Comparison of ENCODE assay signal across 24 cellular contexts in the genomic region with DNA sequence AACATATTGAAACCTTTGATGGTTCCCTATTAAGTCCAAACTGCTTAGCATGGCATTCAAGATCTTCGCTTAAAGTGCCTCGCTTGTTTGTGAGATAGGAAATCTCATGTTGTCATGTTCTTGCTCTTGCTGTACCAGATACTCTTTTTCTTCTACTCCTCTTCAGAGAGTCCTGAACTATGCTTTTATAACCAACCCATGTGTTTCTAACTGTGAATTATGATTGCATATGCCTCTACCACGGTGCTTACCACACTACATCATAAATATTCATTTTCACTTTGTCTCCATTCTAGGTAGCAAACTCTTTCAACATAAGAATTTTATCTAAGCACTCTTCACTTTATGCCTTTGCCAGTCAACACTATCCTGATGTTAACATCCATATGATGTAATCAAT. TPM values are rescaled to one million over a fixed set of nuclear protein-coding genes. Genes with fewer than 3 reads are reported as not detected.
A peak's percentile ranks its signal among the peaks of the same experiment; 100 is the strongest.
DNase-seq lines count a peak whose midpoint lies in the region; ATAC-seq, FAIRE-seq and TF ChIP-seq lines count a peak whose summit lies in the region.
"Had no signal": no experiment of that assay in that cellular context is flagged by ENCODE, and none has a peak within 500 bp of the region (broad histone marks: within the 10 kb centered on the region; RNA-seq: fewer than 3 reads in every experiment).

No MANE protein-coding gene starts in this region.

- TF ChIP-seq EP300 in HepG2 (IDR thresholded peaks at IDR 0.05; ENCODE audit: low read depth in 2 of 2, low read length in 2 of 2) = no peak
- no peak for TF ChIP-seq EP300 in HepG2 (CRISPR knock-in tag; IDR thresholded peaks at IDR 0.05; ENCODE audit: borderline replicate concordance)
- no peak for TF ChIP-seq EP300 in upper lobe of left lung (IDR thresholded peaks at IDR 0.05)

- H3K4me2 ChIP-seq in HepG2 (ENCODE audit: low read depth, low read length) = no peak overlapping the region

- H3K9me3 ChIP-seq in HepG2 (ENCODE audit: low read length) = no peaks in the 10 kb centered on the region
- H3K9me3 ChIP-seq in right lobe of liver = no peaks in the 10 kb centered on the region
- H3K9me3 ChIP-seq in upper lobe of left lung = no peaks in the 10 kb centered on the region
- H3K9me3 ChIP-seq: HAP-1, pancreas had no signal

- CTCF ChIA-PET in HepG2 (lab: Yijun Ruan, JAX; ENCODE audit: low intra/inter-chr PET ratio, low total read pairs) = no interaction called here

- DNase-seq in T-helper 1 cell = no peak
- DNase-seq in HepG2 (ENCODE audit: low spot score) = no peak
- no peak for DNase-seq in right lobe of liver
- DNase-seq in immature natural killer cell = peak in 2 of 3 donors; percentile 35 to 49
- DNase-seq in upper lobe of left lung = no peak
- DNase-seq in GM10266 (ENCODE audit: extremely low spot score) = no peak
- DNase-seq: activated CD4-positive, alpha-beta T cell treated with anti-CD3 and anti-CD28 coated beads for 1 hour; activated CD8-positive, alpha-beta memory T cell treated with anti-CD3 and anti-CD28 coated beads, Interleukin-2, amount 50 U/mL, for 48 hours; caudate nucleus; endodermal cell; foreskin keratinocyte; NCI-H2029 treated with DMSO at 0.1 percent for 48 hours; NCI-H226; pancreas; stimulated activated CD4-positive, alpha-beta T cell treated with anti-CD3 and anti-CD28 coated beads, Interleukin-2, amount 100 ng/mL, for 48 hours; SW 1271 had no signal

- peak overlapping the region; percentile 1 for H3K4me3 Mint-ChIP-seq in T-helper 1 cell treated with Interleukin-12 subunit alpha and Interleukin-12 subunit beta and Interleukin-4 antibody, amounts not matched to agents 30 μg/mL and 1 μg/mL, for 36 hours
- H3K4me3 Mint-ChIP-seq in immature natural killer cell = peak overlapping the region; percentile 77 to 88 (median 83)
- H3K4me3 Mint-ChIP-seq: endodermal cell had no signal

- H3K4me1 Mint-ChIP-seq in T-helper 1 cell treated with Interleukin-12 subunit alpha and Interleukin-12 subunit beta and Interleukin-4 antibody, amounts not matched to agents 30 μg/mL and 1 μg/mL, for 36 hours (ENCODE audit: low read depth) = peaks cover 50% of the 10 kb centered on the region
- H3K4me1 Mint-ChIP-seq in immature natural killer cell = peaks cover 94 to 98% of the 10 kb centered on the region in 2 donors

- no TSS peak for BruUV-seq in HepG2 (replicated peaks; lab: Mats Ljungman, UMichigan)

- H3K27me3 ChIP-seq in HepG2 (ENCODE audit: control insufficient read depth in 1 of 2, insufficient read depth in 2 of 2, low read length in 2 of 2) = no peaks in the 10 kb centered on the region
- H3K27me3 ChIP-seq in right lobe of liver = no peaks in the 10 kb centered on the region
- no peaks in the 10 kb centered on the region for H3K27me3 ChIP-seq in upper lobe of left lung
- H3K27me3 ChIP-seq: foreskin keratinocyte, pancreas had no signal

- H3K4me3 ChIP-seq in HepG2 (replicated peaks in 1 of 3; ENCODE audit: insufficient read depth in 1 of 3, low read depth in 2 of 3, low read length in 3 of 3) (no peak overlapping the region), right lobe of liver (no peak overlapping the region), upper lobe of left lung (no peak overlapping the region)
- H3K4me3 ChIP-seq: GM12878, HAP-1, lung, pancreas had no signal

- H3K27ac ChIP-seq in HepG2 (ENCODE audit: extremely low read length, insufficient read depth, low read length) = no peak overlapping the region
- H3K27ac ChIP-seq in right lobe of liver = no peak overlapping the region
- H3K27ac ChIP-seq in upper lobe of left lung = no peak overlapping the region
- H3K27ac ChIP-seq: 22Rv1, C4-2B, foreskin keratinocyte, pancreas had no signal

- intact Hi-C loops in HepG2 (cut with micrococcal nuclease; ENCODE audit: unreplicated experiment) (no loop called here), right lobe of liver (cut with DNase I) (no loop called here)

- H4K20me1 ChIP-seq in HepG2 (ENCODE audit: insufficient read depth, low read length) = no peaks in the 10 kb centered on the region

- peak overlapping the region; percentile 59 for H3K27ac Mint-ChIP-seq in T-helper 1 cell treated with Interleukin-12 subunit alpha and Interleukin-12 subunit beta and Interleukin-4 antibody, amounts not matched to agents 30 μg/mL and 1 μg/mL, for 36 hours
- peak overlapping the region; percentile 94 to 100 (median 98) for H3K27ac Mint-ChIP-seq in immature natural killer cell
- H3K27ac Mint-ChIP-seq: endodermal cell had no signal

- no peaks in the 10 kb centered on the region for H3K79me2 ChIP-seq in HepG2 (ENCODE audit: insufficient read depth, low read length)

- 48% methylated on average over 3 of the region's 3 CpGs for WGBS in HepG2 (ENCODE audit: low lambda C conversion rate)
- 91% methylated on average over 3 of the region's 3 CpGs for WGBS in right lobe of liver (ENCODE audit: insufficient coverage, low coverage, low lambda C conversion rate, missing lambda C conversion rate)
- 83 to 89% methylated on average over 3 of the region's 3 CpGs for WGBS in upper lobe of left lung, 2 donors

- ATAC-seq in HepG2 (no peak), right lobe of liver (no peak), upper lobe of left lung (ENCODE audit: low FRiP score in 2 of 2) (no peak), HG03354 (IDR thresholded peaks at IDR 0.05; ENCODE audit: poor library complexity, severe bottlenecking, unreplicated experiment) (no peak)
- ATAC-seq: esophagus mucosa, foreskin keratinocyte, pancreas had no signal

- TF ChIP-seq POLR2A in HepG2 (IDR thresholded peaks at IDR 0.05; ENCODE audit: insufficient read depth in 1 of 2, low read depth in 2 of 2, low read length in 2 of 2) (no peak), right lobe of liver (IDR thresholded peaks at IDR 0.05) (no peak), upper lobe of left lung (IDR thresholded peaks at IDR 0.05) (no peak)

- POLR2A ChIA-PET in HepG2 (lab: Yijun Ruan, JAX) = no interaction called here

- in situ Hi-C loops in HepG2 (cut with HindIII; ENCODE audit: extremely low pct_ligation_motif_present, low pct_unique_long_range_greater_than_20kb) = no loop called here

- H3K36me3 ChIP-seq in HepG2 (replicated peaks in 1 of 2; ENCODE audit: control insufficient read depth in 1 of 2, insufficient read depth in 2 of 2, low read length in 2 of 2) (no peaks in the 10 kb centered on the region), right lobe of liver (no peaks in the 10 kb centered on the region), upper lobe of left lung (no peaks in the 10 kb centered on the region)
- H3K36me3 ChIP-seq: HAP-1, pancreas had no signal

- peaks cover 49% of the 10 kb centered on the region for H3K36me3 Mint-ChIP-seq in T-helper 1 cell treated with Interleukin-12 subunit alpha and Interleukin-12 subunit beta and Interleukin-4 antibody, amounts not matched to agents 30 μg/mL and 1 μg/mL, for 36 hours (ENCODE audit: low read depth)
- peaks cover 15 to 23% (median 22%) of the 10 kb centered on the region in 3 donors for H3K36me3 Mint-ChIP-seq in immature natural killer cell

- no peak for TF ChIP-seq RAD21 in HepG2 (CRISPR knock-in tag; IDR thresholded peaks at IDR 0.05)

- no peak overlapping the region for H3K9ac ChIP-seq in HepG2 (ENCODE audit: insufficient read depth, low read depth, low read length)

- no peaks in the 10 kb centered on the region for H3K27me3 Mint-ChIP-seq in T-helper 1 cell treated with Interleukin-12 subunit alpha and Interleukin-12 subunit beta and Interleukin-4 antibody, amounts not matched to agents 30 μg/mL and 1 μg/mL, for 36 hours (ENCODE audit: low read depth)
- H3K27me3 Mint-ChIP-seq in immature natural killer cell (ENCODE audit: low read depth in 3 of 3) = peaks cover 2 to 27% (median 8%) of the 10 kb centered on the region in 3 donors

- TF ChIP-seq CTCF in HepG2 (CRISPR knock-in tag; IDR thresholded peaks at IDR 0.05) (no peak), right lobe of liver (IDR thresholded peaks at IDR 0.05) (no peak), upper lobe of left lung (IDR thresholded peaks at IDR 0.05) (no peak), GM10266 (IDR thresholded peaks at IDR 0.05; ENCODE audit: control insufficient read depth, insufficient read depth, low read depth, missing control alignments) (no peak)

- no peaks in the 10 kb centered on the region for H3K4me1 ChIP-seq in HepG2 (ENCODE audit: insufficient read depth, low read length)
- H3K4me1 ChIP-seq in right lobe of liver = no peaks in the 10 kb centered on the region
- no peaks in the 10 kb centered on the region for H3K4me1 ChIP-seq in upper lobe of left lung
- H3K4me1 ChIP-seq: foreskin keratinocyte, HAP-1, pancreas had no signal

- FAIRE-seq in HepG2 (lab: Jason Lieb, UNC) = no peak
- FAIRE-seq: GM12878, pancreas had no signal

- no peak overlapping the region for H2AFZ ChIP-seq in HepG2 (ENCODE audit: low read length)

- no peaks in the 10 kb centered on the region for H3K9me3 Mint-ChIP-seq in T-helper 1 cell treated with Interleukin-12 subunit alpha and Interleukin-12 subunit beta and Interleukin-4 antibody, amounts not matched to agents 30 μg/mL and 1 μg/mL, for 36 hours
- H3K9me3 Mint-ChIP-seq in immature natural killer cell = no peaks in the 10 kb centered on the region
- H3K9me3 Mint-ChIP-seq: endodermal cell had no signal

RNA-seq across cellular contexts. Expression of gene STAT4, which starts 23.6 kb away (rescaled TPM):
- not detected in 2 replicates for total RNA-seq in HepG2 (2016; rRNA removed; fragmentation: Illumina TruSeq; extraction: Trizol)
- not detected in 2 replicates for total RNA-seq in HepG2 (2016; cell fraction: cytosol; rRNA removed; fragmentation: Illumina TruSeq; extraction: Trizol; ENCODE audit: low read depth)
- total RNA-seq in HepG2 (2016; cell fraction: insoluble cytoplasmic fraction; rRNA removed; fragmentation: Illumina TruSeq; extraction: Trizol) = 0.09 TPM in 1 of 2 replicates, not detected in the other
- total RNA-seq in HepG2 (2016; cell fraction: membrane; rRNA removed; fragmentation: Illumina TruSeq; extraction: Trizol) = 0.09 TPM in 1 of 2 replicates, not detected in the other
- total RNA-seq in HepG2 (2016; cell fraction: nucleus; rRNA removed; fragmentation: Illumina TruSeq; extraction: Trizol) = 0.43 TPM in 1 of 2 replicates, not detected in the other
- 0.37 and 0.40 TPM in 2 replicates for polyA plus RNA-seq in HepG2 (2011; rRNA removed)
- 0.14 and 0.19 TPM in 2 replicates for polyA plus RNA-seq in HepG2 (2011; cell fraction: cytosol; rRNA removed)
- 1.0 and 1.4 TPM in 2 replicates for polyA plus RNA-seq in HepG2 (2011; cell fraction: nucleus; rRNA removed)
- 0.20 and 0.23 TPM in 2 replicates for polyA plus RNA-seq in HepG2 (2012)
- not detected in 2 replicates for polyA plus RNA-seq in HepG2 (2016; cell fraction: cytosol; fragmentation: Illumina TruSeq; extraction: Trizol; ENCODE audit: low read depth)
- not detected in 2 replicates for polyA plus RNA-seq in HepG2 (2016; cell fraction: insoluble cytoplasmic fraction; fragmentation: Illumina TruSeq; extraction: Trizol; ENCODE audit: low read depth)
- not detected in 2 replicates for polyA plus RNA-seq in HepG2 (2016; cell fraction: membrane; fragmentation: Illumina TruSeq; extraction: Trizol; ENCODE audit: low read depth)
- polyA plus RNA-seq in HepG2 (2016; cell fraction: nucleus; fragmentation: Illumina TruSeq; extraction: Trizol; ENCODE audit: insufficient read depth, low read depth) = 0.16 and 0.21 TPM in 2 replicates
- polyA minus RNA-seq in HepG2 (2011; rRNA and poly(A)+ RNA removed; ENCODE audit: low replicate concordance) = 0.50 and 0.63 TPM in 2 replicates
- polyA minus RNA-seq in HepG2 (2011; cell fraction: cytosol; rRNA and poly(A)+ RNA removed) = 0.30 TPM in 1 of 2 replicates, not detected in the other
- 3.6 and 4.0 TPM in 2 replicates for polyA minus RNA-seq in HepG2 (2011; cell fraction: nucleus; rRNA and poly(A)+ RNA removed)
- 1 to 10 TPM in 5 of 6 experiments, under 1 TPM in 1; 0.90 to 6.1 (median 3.2) TPM for total RNA-seq in right lobe of liver
- polyA plus RNA-seq in immature natural killer cell = 100 to 1,000 TPM in 1 of 3 donors, 10 to 100 TPM in 2; 80.6 to 143 (median 91.7) TPM
- total RNA-seq in upper lobe of left lung = 10 to 100 TPM in 1 of 6 donors, 1 to 10 TPM in 5; 3.6 to 11.9 (median 6.0) TPM

Comparison
In these comparisons a context has a peak if more than half of its experiments do, and no peak if none do; other contexts are left out.
1. DNase-seq: peak in immature natural killer cell (2 of 3); none in T-helper 1 cell (0 of 5), HepG2 (single experiment), right lobe of liver (0 of 3), upper lobe of left lung (0 of 2) and GM10266 (single experiment).